21 cellular contexts compared by ENCODE assay signal in genomic region chr2:216608525-216608924, GRCh38. TPM values are rescaled to one million over a fixed set of nuclear protein-coding genes. Genes with fewer than 3 reads are reported as not detected.
DNase-seq lines count a peak whose midpoint lies in the region; ATAC-seq, FAIRE-seq and TF ChIP-seq lines count a peak whose summit lies in the region.
"Had no signal": no experiment of that assay in that cellular context is flagged by ENCODE, and none has a peak within 500 bp of the region (broad histone marks: within the 10 kb centered on the region; RNA-seq: fewer than 3 reads in every experiment).

No MANE protein-coding gene starts in this region.

- FAIRE-seq in K562 (lab: Jason Lieb, UNC): no peak
- FAIRE-seq: A204.1, D721Med, GM12878, GM19239 had no signal

- H3K36me3 ChIP-seq in DND-41 (ENCODE audit: insufficient read depth, low read length) (no peaks in the 10 kb centered on the region), K562 (ENCODE audit: control insufficient read depth, insufficient read depth, low read length) (no peaks in the 10 kb centered on the region), ascending aorta (no peaks in the 10 kb centered on the region)
- H3K36me3 ChIP-seq: BE2C; BLaER1 treated with 17β-estradiol and CSF1 and Interleukin-3, amounts not matched to agents 10 nM and 100 nM had no signal

- intact Hi-C loops in K562 (cut with micrococcal nuclease): no loop called here
- intact Hi-C loops in ascending aorta (cut with DNase I): no loop called here

- whole genome bisulfite sequencing in K562 (ENCODE audit: insufficient coverage, low coverage, missing lambda C conversion rate): 10% methylated on average over 1 of the region's 5 CpGs

- CTCF ChIA-PET in K562 (lab: Yijun Ruan, JAX; ENCODE audit: low intra/inter-chr PET ratio): no interaction called here

- no TSS peak for BruUV-seq in K562 (replicated peaks; lab: Mats Ljungman, UMichigan)

- TF ChIP-seq POLR2A in K562 (conservative IDR thresholded peaks at IDR 0.05): no peak

- H3K79me2 ChIP-seq in DND-41 (ENCODE audit: insufficient read depth, low read length): peaks cover 20% of the 10 kb centered on the region
- H3K79me2 ChIP-seq in K562 (ENCODE audit: control insufficient read depth, insufficient read depth, low read length): no peaks in the 10 kb centered on the region

- H3K9ac ChIP-seq in DND-41 (ENCODE audit: low read depth, low read length) (no peak overlapping the region; the same call in 1 of the 2 replicates), K562 (ENCODE audit: insufficient read depth in 1 of 2, low read depth in 2 of 2, low read length in 2 of 2) (no peak overlapping the region)
- H3K9ac ChIP-seq: BLaER1 treated with 17β-estradiol and CSF1 and Interleukin-3, amounts not matched to agents 10 nM and 100 nM had no signal

- H3K4me1 ChIP-seq in DND-41 (ENCODE audit: insufficient read depth, low read length) (peaks cover 66% of the 10 kb centered on the region), K562 (replicated peaks in 1 of 2; ENCODE audit: control insufficient read depth in 2 of 2, insufficient read depth in 2 of 2, low read length in 2 of 2) (0 out of 5 replicates have a peak, but pooled peaks cover 0 to 3% of the 10 kb centered on the region in 2 experiments), ascending aorta (no peaks in the 10 kb centered on the region)
- H3K4me1 ChIP-seq: BE2C, Caco-2 had no signal

- DNase-seq in DND-41: no peak
- DNase-seq in K562 (ENCODE audit: extremely low read depth in 1 of 4, low spot score in 3 of 4): no peak
- no peak for DNase-seq in ascending aorta (ENCODE audit: low spot score in 2 of 2)
- no peak for DNase-seq in NCI-H1436 (lab: John Stamatoyannopoulos, UW)
- DNase-seq: 8988T; ACHN; BE2C; Caco-2; Calu3; CD4-positive, alpha-beta T cell; CD8-positive, alpha-beta T cell; DMS79 treated with DMSO at 0.1 percent for 48 hours; EL; GDM1 had no signal

- no peak for TF ChIP-seq EP300 in K562 (IDR thresholded peaks at IDR 0.05; ENCODE audit: low read length)

- H3K9me1 ChIP-seq in K562 (ENCODE audit: control insufficient read depth, insufficient read depth, low read length): no peaks in the 10 kb centered on the region

- POLR2A ChIA-PET in K562 (lab: Yijun Ruan, JAX): no interaction called here

- H3K4me2 ChIP-seq in DND-41 (ENCODE audit: insufficient read depth, low read length) (no peak overlapping the region; the same call in 1 of the 2 replicates), K562 (ENCODE audit: insufficient read depth, low read length) (no peak overlapping the region)

- TF ChIP-seq CTCF in DND-41 (IDR thresholded peaks at IDR 0.05; ENCODE audit: borderline replicate concordance, extremely low read depth, low read length, poor library complexity, severe bottlenecking) (no peak), K562 (IDR thresholded peaks at IDR 0.05 in 2 of 3, conservative IDR thresholded peaks at IDR 0.05 in 1 of 3; ENCODE audit: insufficient read depth in 2 of 3, low read depth in 1 of 3, low read length in 3 of 3) (no peak), ascending aorta (IDR thresholded peaks at IDR 0.05) (no peak)

- no peaks in the 10 kb centered on the region for H4K20me1 ChIP-seq in DND-41 (ENCODE audit: insufficient read depth, low read length)
- no peaks in the 10 kb centered on the region for H4K20me1 ChIP-seq in K562 (replicated peaks; ENCODE audit: control insufficient read depth, insufficient read depth, low read length)
- H4K20me1 ChIP-seq: BLaER1 treated with 17β-estradiol and CSF1 and Interleukin-3, amounts not matched to agents 10 nM and 100 nM had no signal

- H3K4me3 ChIP-seq in DND-41 (ENCODE audit: low read depth in 1 of 2, low read length in 2 of 2): no peak overlapping the region
- H3K4me3 ChIP-seq in K562: no peak overlapping the region
- no peak overlapping the region for H3K4me3 ChIP-seq in ascending aorta
- H3K4me3 ChIP-seq: BLaER1 treated with 17β-estradiol and CSF1 and Interleukin-3, amounts not matched to agents 10 nM and 100 nM; GM12878 had no signal

- H3K27me3 ChIP-seq in DND-41 (ENCODE audit: insufficient read depth, low read length, poor library complexity) (no peaks in the 10 kb centered on the region), K562 (ENCODE audit: control insufficient read depth in 2 of 2, insufficient read depth in 2 of 2, low read length in 2 of 2) (peaks cover 4 to 44% of the 10 kb centered on the region in 2 experiments; a peak in 3 of 5 replicates), ascending aorta (no peaks in the 10 kb centered on the region)
- H3K27me3 ChIP-seq: BE2C; BLaER1 treated with 17β-estradiol and CSF1 and Interleukin-3, amounts not matched to agents 10 nM and 100 nM had no signal

- H3K9me3 ChIP-seq in DND-41 (ENCODE audit: insufficient read depth, low read length, severe bottlenecking) (no peaks in the 10 kb centered on the region), K562 (replicated peaks; ENCODE audit: control insufficient read depth, insufficient read depth, low read depth, low read length) (no peaks in the 10 kb centered on the region), ascending aorta (no peaks in the 10 kb centered on the region)
- H3K9me3 ChIP-seq: BE2C, Caco-2 had no signal

- in situ Hi-C loops in K562 (cut with MboI): no loop called here

- TF ChIP-seq RAD21 in K562 (CRISPR knock-in tag; conservative IDR thresholded peaks at IDR 0.05 in 1 of 2, IDR thresholded peaks at IDR 0.05 in 1 of 2): no peak

- H2AFZ ChIP-seq in DND-41 (ENCODE audit: low read depth, low read length): no peak overlapping the region
- no peak overlapping the region for H2AFZ ChIP-seq in K562 (ENCODE audit: low read depth, low read length)

- ATAC-seq in DND-41 (ENCODE audit: insufficient read depth, low read depth) (no peak), K562 (no peak), GM19455 (IDR thresholded peaks at IDR 0.05; ENCODE audit: unreplicated experiment) (no peak)
- ATAC-seq: CD8-positive, alpha-beta T cell; GM12878 had no signal

- H3K27ac ChIP-seq in DND-41 (ENCODE audit: low read length): peak overlapping the region; percentile 97
- H3K27ac ChIP-seq in K562 (ENCODE audit: extremely low read depth, low read depth, low read length): no peak overlapping the region
- H3K27ac ChIP-seq in ascending aorta: no peak overlapping the region
- H3K27ac ChIP-seq: C4-2B had no signal

TF ChIP-seq in K562, 482 proteins besides CTCF, POLR2A, EP300 and RAD21 (continues in another document):
- 0 out of 2 replicates have a peak, but pooled peaks have one; percentile 41 for TF ChIP-seq ZNF449 (CRISPR knock-in tag; IDR thresholded peaks at IDR 0.05)
- TF ChIP-seq CREB3 (tag; conservative IDR thresholded peaks at IDR 0.05; ENCODE audit: low read depth): no peak
- peak; percentile 72; the same call in 1 of the 2 replicates for TF ChIP-seq ZNF79 (CRISPR knock-in tag; IDR thresholded peaks at IDR 0.05; ENCODE audit: low read depth)
- peak; percentile 63; the same call in 1 of the 2 replicates for TF ChIP-seq ZNF239 (CRISPR knock-in tag; IDR thresholded peaks at IDR 0.05)
- TF ChIP-seq E2F3 (CRISPR knock-in tag; IDR thresholded peaks at IDR 0.05): 0 out of 2 replicates have a peak, but pooled peaks have one; percentile 48
- no peak for TF ChIP-seq DLX4 (CRISPR knock-in tag; IDR thresholded peaks at IDR 0.05)
- TF ChIP-seq ZNF445 (CRISPR knock-in tag; IDR thresholded peaks at IDR 0.05; ENCODE audit: low read depth): peak; percentile 69; the same call in 1 of the 2 replicates
- TF ChIP-seq ZNF586 (CRISPR knock-in tag; conservative IDR thresholded peaks at IDR 0.05): 0 out of 2 replicates have a peak, but pooled peaks have one; percentile 30
- TF ChIP-seq ZNF24 (IDR thresholded peaks at IDR 0.05): no peak

RNA-seq across cellular contexts. Expression of gene IGFBP2, which starts 24.7 kb away (rescaled TPM):
- not detected in 2 replicates for total RNA-seq in K562 (2011; cell fraction: chromatin; rRNA removed; ENCODE audit: low replicate concordance)
- not detected in 2 replicates for total RNA-seq in K562 (2011; cell fraction: nucleolus; rRNA removed)
- not detected in 2 replicates for total RNA-seq in K562 (2011; cell fraction: nucleoplasm; rRNA removed)
- total RNA-seq in K562 (2014; rRNA removed) (not detected in 2 replicates), K562 (2014; rRNA removed; fragmentation: Illumina TruSeq; extraction: Trizol) (not detected in 2 replicates), K562 (2015; rRNA removed; fragmentation: Illumina TruSeq; extraction: Trizol) (0.23 TPM in 1 of 2 replicates, not detected in the other), K562 (2021) (0.85 and 0.93 TPM in 2 replicates), ascending aorta (1,691 TPM)
- polyA plus RNA-seq in K562 (2011; rRNA removed) (not detected in 2 replicates), K562 (2014; fragmentation: Illumina TruSeq; extraction: Trizol) (not detected in 2 replicates), K562 (2014; fragmentation: Nextera tagmentation; extraction: Ambion mirVana) (not detected), K562 (2014; rRNA removed) (not detected in 2 replicates)
- 0.06 and 0.31 TPM in 2 replicates for polyA plus RNA-seq in K562 (2011; cell fraction: cytosol; rRNA removed)
- polyA plus RNA-seq in K562 (2011; cell fraction: nucleus; rRNA removed): not detected in 2 replicates
- polyA plus RNA-seq in K562 (2012): 0.29 and 0.76 TPM in 2 replicates
- polyA minus RNA-seq in K562 (2011; rRNA and poly(A)+ RNA removed): not detected in 2 replicates
- not detected in 2 replicates for polyA minus RNA-seq in K562 (2011; cell fraction: cytosol; rRNA and poly(A)+ RNA removed)
- not detected in 2 replicates for polyA minus RNA-seq in K562 (2011; cell fraction: nucleus; rRNA and poly(A)+ RNA removed)
- total RNA-seq: CD4-positive, alpha-beta T cell had no signal

Comparison
In these comparisons a context has a peak if more than half of its experiments do, and no peak if none do; other contexts are left out.
1. RNA of gene IGFBP2, which starts 24.7 kb away (total RNA-seq): 1,691 TPM in ascending aorta (single experiment); 0.23 to 0.93 TPM in K562; every median in the first group is over 100 times any median in the second.